In genomic region chr11:86948733-86949132, GRCh38 we compare ENCODE assay signal across 19 cellular contexts. TPM values are rescaled to one million over a fixed set of nuclear protein-coding genes. Genes with fewer than 3 reads are reported as not detected.
DNase-seq lines count a peak whose midpoint lies in the region; ATAC-seq and TF ChIP-seq lines count a peak whose summit lies in the region.
"Had no signal": no experiment of that assay in that cellular context is flagged by ENCODE, and none has a peak within 500 bp of the region (broad histone marks: within the 10 kb centered on the region; RNA-seq: fewer than 3 reads in every experiment).

No MANE protein-coding gene starts in this region.

- H3K4me3 ChIP-seq in ascending aorta (peak overlapping the region; percentile 36 to 99), heart left ventricle (peak overlapping the region in 11 of 12 donors; percentile 0 to 99 (median 91)), thyroid gland (replicated peaks in 1 of 3) (no peak overlapping the region)

- H3K4me1 Mint-ChIP-seq in nephron progenitor cell: peaks cover 94% of the 10 kb centered on the region
- H3K4me1 Mint-ChIP-seq: activated naive CD4-positive, alpha-beta T cell treated with anti-CD3 and anti-CD28 coated beads, Interleukin-2, amount 50 U/mL, for 24 hours; stimulated activated naive B cell treated with anti-CD40 and anti-IgM and Interleukin-4, amounts not matched to agents 10 μg/mL and 1 μg/mL and 100 μg/mL, for 72 hours had no signal

- peaks cover 7% of the 10 kb centered on the region for H3K27me3 Mint-ChIP-seq in nephron progenitor cell (ENCODE audit: low read depth, poor library complexity)

- H3K9me3 ChIP-seq in ascending aorta (no peaks in the 10 kb centered on the region), heart left ventricle (no peaks in the 10 kb centered on the region), thyroid gland (no peaks in the 10 kb centered on the region)

- peaks cover 91% of the 10 kb centered on the region for H3K36me3 Mint-ChIP-seq in nephron progenitor cell (ENCODE audit: low read depth)
- H3K36me3 Mint-ChIP-seq: activated naive CD4-positive, alpha-beta T cell treated with anti-CD3 and anti-CD28 coated beads, Interleukin-2, amount 50 U/mL, for 24 hours; stimulated activated naive B cell treated with anti-CD40 and anti-IgM and Interleukin-4, amounts not matched to agents 10 μg/mL and 1 μg/mL and 100 μg/mL, for 72 hours had no signal

- H3K4me1 ChIP-seq in ascending aorta (peaks cover 14 to 44% of the 10 kb centered on the region in 2 donors), heart left ventricle (peaks cover 11 to 86% (median 62%) of the 10 kb centered on the region in 12 donors), thyroid gland (peaks cover 14 to 19% of the 10 kb centered on the region in 2 donors)

- WGBS in heart left ventricle, 4 donors: 47 to 66% (median 63%) methylated on average over 5 of the region's 5 CpGs
- 69 to 90% methylated on average over 5 of the region's 5 CpGs for WGBS in thyroid gland, 2 donors

- DNase-seq in ascending aorta (ENCODE audit: low spot score in 2 of 2) (no peak), heart left ventricle (peak; percentile 34 to 66 (median 56)), nephron progenitor cell (no peak), thyroid gland (no peak), activated gamma-delta T cell (lab: John Stamatoyannopoulos, UW) (no peak), SIG-M5 (lab: John Stamatoyannopoulos, UW) (no peak)
- DNase-seq in stimulated activated CD4-positive, alpha-beta T cell treated with anti-CD3 and anti-CD28 coated beads, Interleukin-15, amount 100 ng/mL, for 24 hours: no peak
- no peak for DNase-seq in activated CD8-positive, alpha-beta memory T cell treated with anti-CD3 and anti-CD28 coated beads, Interleukin-2, amount 50 U/mL, for 48 hours
- DNase-seq: activated CD4-positive, alpha-beta T cell treated with anti-CD3 and anti-CD28 coated beads for 1 hour; activated CD8-positive, alpha-beta memory T cell treated with anti-CD3 and anti-CD28 coated beads for 24 hours; activated T-cell treated with anti-CD3 and anti-CD28 coated beads, Interleukin-2, amount 50 U/mL, for 48 hours; effector memory CD8-positive, alpha-beta T cell; IMR-90; NCI-H1417 treated with DMSO at 0.1 percent for 48 hours; NCI-H524; stimulated activated CD4-positive, alpha-beta T cell treated with anti-CD3 and anti-CD28 coated beads, Interleukin-1b, Interleukin-23, amount 100 ng/mL, for 48 hours; stimulated activated naive B cell treated with anti-CD40 and anti-IgM and Interleukin-4, amounts not matched to agents 10 μg/mL and 1 μg/mL and 100 μg/mL, for 72 hours had no signal

- H3K27me3 ChIP-seq in ascending aorta: no peaks in the 10 kb centered on the region
- H3K27me3 ChIP-seq in heart left ventricle: peaks cover 0 to under 1% (median 0%) of the 10 kb centered on the region in 9 donors
- H3K27me3 ChIP-seq in thyroid gland: no peaks in the 10 kb centered on the region

- H3K4me3 Mint-ChIP-seq in nephron progenitor cell: peak overlapping the region; percentile 73
- H3K4me3 Mint-ChIP-seq: activated naive CD4-positive, alpha-beta T cell treated with anti-CD3 and anti-CD28 coated beads, Interleukin-2, amount 50 U/mL, for 24 hours; effector memory CD8-positive, alpha-beta T cell; stimulated activated naive B cell treated with anti-CD40 and anti-IgM and Interleukin-4, amounts not matched to agents 10 μg/mL and 1 μg/mL and 100 μg/mL, for 72 hours had no signal

- TF ChIP-seq CTCF in ascending aorta (IDR thresholded peaks at IDR 0.05) (no peak), heart left ventricle (IDR thresholded peaks at IDR 0.05) (no peak), nephron progenitor cell (IDR thresholded peaks at IDR 0.05) (no peak), thyroid gland (IDR thresholded peaks at IDR 0.05) (no peak)

- intact Hi-C loops in ascending aorta (cut with DNase I): no loop called here
- intact Hi-C loops in heart left ventricle (cut with DNase I): loop anchor here in 5 of 10 donors (10.0 kb wide), 3 partner anchors 86 to 476 kb away; partner anchors contain the start of gene TMEM135 (in 1 of the 5)
- intact Hi-C loops in thyroid gland (cut with DNase I): no loop called here

- H3K27ac ChIP-seq in ascending aorta (peak overlapping the region; percentile 46 to 62), heart left ventricle (peak overlapping the region; percentile 20 to 100 (median 47)), thyroid gland (peak overlapping the region in 2 of 3 donors; percentile 31 to 36)
- H3K27ac ChIP-seq: RWPE1 had no signal

- H3K9me3 Mint-ChIP-seq in nephron progenitor cell: peaks cover 16% of the 10 kb centered on the region
- H3K9me3 Mint-ChIP-seq: activated naive CD4-positive, alpha-beta T cell treated with anti-CD3 and anti-CD28 coated beads, Interleukin-2, amount 50 U/mL, for 24 hours; effector memory CD8-positive, alpha-beta T cell; stimulated activated naive B cell treated with anti-CD40 and anti-IgM and Interleukin-4, amounts not matched to agents 10 μg/mL and 1 μg/mL and 100 μg/mL, for 72 hours had no signal

- TF ChIP-seq POLR2A in heart left ventricle (IDR thresholded peaks at IDR 0.05): no peak
- no peak for TF ChIP-seq POLR2A in thyroid gland (IDR thresholded peaks at IDR 0.05)

- H3K36me3 ChIP-seq in ascending aorta (peaks cover 8 to 46% of the 10 kb centered on the region in 2 donors), heart left ventricle (peaks cover 0 to 85% (median 37%) of the 10 kb centered on the region in 9 donors), thyroid gland (peaks cover 0 to 4% of the 10 kb centered on the region in 2 donors)

- peak overlapping the region; percentile 94 for H3K27ac Mint-ChIP-seq in nephron progenitor cell
- H3K27ac Mint-ChIP-seq: activated naive CD4-positive, alpha-beta T cell treated with anti-CD3 and anti-CD28 coated beads, Interleukin-2, amount 50 U/mL, for 24 hours; effector memory CD8-positive, alpha-beta T cell; stimulated activated naive B cell treated with anti-CD40 and anti-IgM and Interleukin-4, amounts not matched to agents 10 μg/mL and 1 μg/mL and 100 μg/mL, for 72 hours had no signal

- peak; percentile 44 to 59 (median 52) for ATAC-seq in heart left ventricle
- ATAC-seq: effector memory CD8-positive, alpha-beta T cell; stimulated activated naive B cell treated with anti-CD40 and anti-IgM and Interleukin-4, amounts not matched to agents 10 μg/mL and 1 μg/mL and 100 μg/mL, for 72 hours had no signal

RNA-seq across cellular contexts. Expression of gene FZD4, which starts 6.5 kb away (rescaled TPM):
- total RNA-seq in ascending aorta (124 TPM), heart left ventricle (10 to 100 TPM; 16.7 to 39.6 (median 22.1) TPM), thyroid gland (10 to 100 TPM; 32.9 to 70.8 (median 48.0) TPM)
- polyA plus RNA-seq in heart left ventricle: 10 to 100 TPM; 11.6 to 16.5 TPM

Comparison
In these comparisons a context has a peak if more than half of its experiments do, and no peak if none do; other contexts are left out.
1. DNase-seq: peak in heart left ventricle (5 of 5); none in ascending aorta (0 of 2), nephron progenitor cell (single experiment), thyroid gland (0 of 2), activated gamma-delta T cell (single experiment), SIG-M5 (single experiment), stimulated activated CD4-positive, alpha-beta T cell treated with anti-CD3 and anti-CD28 coated beads, Interleukin-15, amount 100 ng/mL, for 24 hours (single experiment) and activated CD8-positive, alpha-beta memory T cell treated with anti-CD3 and anti-CD28 coated beads, Interleukin-2, amount 50 U/mL, for 48 hours (single experiment).
2. H3K4me3 ChIP-seq: peak in ascending aorta (2 of 2) and heart left ventricle (11 of 12); none in thyroid gland (0 of 3).
3. Peak in every context shown above with its lines, with median percentiles within 50 percentile points of each other: H3K27ac ChIP-seq.